Comparison of ENCODE assay signal across 8 cellular contexts in genomic region chr9:35736201-35736633, GRCh38. TPM values are rescaled to one million over a fixed set of nuclear protein-coding genes. Genes with fewer than 3 reads are reported as not detected.
DNase-seq lines count a peak whose midpoint lies in the region; ATAC-seq and TF ChIP-seq lines count a peak whose summit lies in the region.

No MANE protein-coding gene starts in this region.

- H3K36me3 Mint-ChIP-seq in Caco-2 (ENCODE audit: insufficient read depth, unreplicated experiment) (peaks cover 85% of the 10 kb centered on the region), nephron progenitor cell (ENCODE audit: low read depth) (peaks cover 16% of the 10 kb centered on the region)
- peaks cover 21% of the 10 kb centered on the region for H3K36me3 Mint-ChIP-seq in activated CD8-positive, alpha-beta memory T cell treated with anti-CD3 and anti-CD28 coated beads, Interleukin-2, amount 10 ng/mL, durations not matched to agents 7 days and 5 days

- no peak overlapping the region for H3K4me3 ChIP-seq in Caco-2 (ENCODE audit: low read depth, low read length)
- H3K4me3 ChIP-seq in HL-60 (replicated peaks; ENCODE audit: insufficient read depth, low read length): no peak overlapping the region

- no peaks in the 10 kb centered on the region for H3K9me3 ChIP-seq in Caco-2

- H3K27ac Mint-ChIP-seq in Caco-2 (ENCODE audit: unreplicated experiment) (no peak overlapping the region), nephron progenitor cell (peak overlapping the region; percentile 51)
- H3K27ac Mint-ChIP-seq in activated CD8-positive, alpha-beta memory T cell treated with anti-CD3 and anti-CD28 coated beads, Interleukin-2, amount 10 ng/mL, durations not matched to agents 7 days and 5 days: no peak overlapping the region

- POLR2A ChIA-PET in Caco-2 (lab: Charles Lee): interaction anchor here (0.5 to 1.2 kb wide), 3 partner anchors 9 to 78 kb away, joined by 3 to 16 read pairs (median 11); partner anchors contain the start of genes CCDC107, GBA2, RGP1 and RMRP

- no peaks in the 10 kb centered on the region for H3K9me3 Mint-ChIP-seq in Caco-2 (ENCODE audit: unreplicated experiment)
- H3K9me3 Mint-ChIP-seq in activated CD8-positive, alpha-beta memory T cell treated with anti-CD3 and anti-CD28 coated beads, Interleukin-2, amount 10 ng/mL, durations not matched to agents 7 days and 5 days (ENCODE audit: low read depth): no peaks in the 10 kb centered on the region
- H3K9me3 Mint-ChIP-seq in nephron progenitor cell: no peaks in the 10 kb centered on the region

- CTCF ChIA-PET in Caco-2 (lab: Charles Lee): interaction anchor here (0.9 to 1.6 kb wide), 10 partner anchors 9 to 90 kb away, joined by 3 to 21 read pairs (median 4); partner anchors contain the start of genes GBA2, HINT2, MSMP and RGP1
- CTCF ChIA-PET in activated CD8-positive, alpha-beta memory T cell treated with anti-CD3 and anti-CD28 coated beads, Interleukin-2, amount 10 ng/mL, durations not matched to agents 7 days and 5 days (lab: Charles Lee): interaction anchor here (0.5 to 11.1 kb wide), 21 partner anchors 9 to 167 kb away, joined by 3 to 150 read pairs (median 5); partner anchors contain the start of genes GBA2, HINT2, RGP1 and SPAG8

- intact Hi-C loops in Caco-2 (cut with micrococcal nuclease; ENCODE audit: unreplicated experiment): loop anchor here (1.0 to 10.0 kb wide), 5 partner anchors 10 to 621 kb away; partner anchors contain the start of gene ATOSB

- H3K27me3 Mint-ChIP-seq in Caco-2 (ENCODE audit: insufficient read depth, unreplicated experiment) (no peaks in the 10 kb centered on the region), nephron progenitor cell (ENCODE audit: low read depth, poor library complexity) (peaks cover 2% of the 10 kb centered on the region)
- no peaks in the 10 kb centered on the region for H3K27me3 Mint-ChIP-seq in activated CD8-positive, alpha-beta memory T cell treated with anti-CD3 and anti-CD28 coated beads, Interleukin-2, amount 10 ng/mL, durations not matched to agents 7 days and 5 days

- peaks cover 6% of the 10 kb centered on the region; the same call in 1 of the 2 replicates for H3K4me1 ChIP-seq in Caco-2

- no peaks in the 10 kb centered on the region for H3K27me3 ChIP-seq in Caco-2 (replicated peaks; ENCODE audit: control insufficient read depth, insufficient read depth, low read length)
- H3K27me3 ChIP-seq in HL-60 (ENCODE audit: insufficient read depth, poor library complexity, severe bottlenecking): no peaks in the 10 kb centered on the region

- no peaks in the 10 kb centered on the region; the same call in 1 of the 2 replicates for H3K36me3 ChIP-seq in Caco-2 (ENCODE audit: control insufficient read depth, insufficient read depth, low read length)

- H3K4me1 Mint-ChIP-seq in Caco-2 (ENCODE audit: low read depth, unreplicated experiment) (no peaks in the 10 kb centered on the region), nephron progenitor cell (peaks cover 10% of the 10 kb centered on the region)
- H3K4me1 Mint-ChIP-seq in activated CD8-positive, alpha-beta memory T cell treated with anti-CD3 and anti-CD28 coated beads, Interleukin-2, amount 10 ng/mL, durations not matched to agents 7 days and 5 days: peaks cover 20% of the 10 kb centered on the region

- ATAC-seq in activated CD8-positive, alpha-beta memory T cell treated with anti-CD3 and anti-CD28 coated beads, Interleukin-2, amount 10 ng/mL, durations not matched to agents 7 days and 5 days: no peak
- ATAC-seq in GM21381 (IDR thresholded peaks at IDR 0.05; ENCODE audit: unreplicated experiment) (no peak), HG03159 (IDR thresholded peaks at IDR 0.05; ENCODE audit: unreplicated experiment) (no peak)

- H3K27ac ChIP-seq in HL-60 (replicated peaks): no peak overlapping the region

- peak; percentile 79 to 94 for TF ChIP-seq CTCF in Caco-2 (IDR thresholded peaks at IDR 0.05; ENCODE audit: insufficient read depth in 1 of 2, low read depth in 1 of 2, low read length in 1 of 2, severe bottlenecking in 1 of 2, unreplicated experiment in 1 of 2)
- peak; percentile 93 for TF ChIP-seq CTCF in HL-60 (IDR thresholded peaks at IDR 0.05; ENCODE audit: insufficient read depth, low read length)
- TF ChIP-seq CTCF in nephron progenitor cell (IDR thresholded peaks at IDR 0.05): peak; percentile 71

- no TSS peak for BruUV-seq in Caco-2 (replicated peaks; lab: Mats Ljungman, UMichigan)

- no peak overlapping the region for H3K4me3 Mint-ChIP-seq in Caco-2 (ENCODE audit: unreplicated experiment)
- H3K4me3 Mint-ChIP-seq in activated CD8-positive, alpha-beta memory T cell treated with anti-CD3 and anti-CD28 coated beads, Interleukin-2, amount 10 ng/mL, durations not matched to agents 7 days and 5 days: no peak overlapping the region
- H3K4me3 Mint-ChIP-seq in nephron progenitor cell: no peak overlapping the region

- peak; percentile 85 to 88 for DNase-seq in Caco-2
- DNase-seq in HL-60 (ENCODE audit: low read depth in 1 of 2, low spot score in 1 of 2): peak in 1 of 2 experiments; percentile 82
- DNase-seq in NOMO-1 (lab: John Stamatoyannopoulos, UW; ENCODE audit: unreplicated experiment in 2 of 2): peak; percentile 12 to 62
- peak; percentile 83 for DNase-seq in activated CD8-positive, alpha-beta memory T cell treated with anti-CD3 and anti-CD28 coated beads, Interleukin-2, amount 10 ng/mL, durations not matched to agents 7 days and 5 days
- peak; percentile 79 to 85 for DNase-seq in erythroblast (lab: John Stamatoyannopoulos, UW)
- DNase-seq in nephron progenitor cell: peak; percentile 72

- TF ChIP-seq POLR2A in erythroblast (IDR thresholded peaks at IDR 0.05; ENCODE audit: low read length): no peak

RNA-seq across cellular contexts. Expression of gene CREB3, which starts 3.8 kb away (rescaled TPM):
- 50.4 and 54.1 TPM in 2 replicates for total RNA-seq in Caco-2 (2022)
- 10 to 100 TPM; 20.5 to 24.7 TPM for total RNA-seq in activated CD8-positive, alpha-beta memory T cell treated with anti-CD3 and anti-CD28 coated beads, Interleukin-2, amount 10 ng/mL, durations not matched to agents 7 days and 5 days

RNA-seq across cellular contexts. Expression of gene TLN1, which starts 4.2 kb away (rescaled TPM):
- 147 and 165 TPM in 2 replicates for total RNA-seq in Caco-2 (2022)
- total RNA-seq in activated CD8-positive, alpha-beta memory T cell treated with anti-CD3 and anti-CD28 coated beads, Interleukin-2, amount 10 ng/mL, durations not matched to agents 7 days and 5 days: 100 to 1,000 TPM; 372 to 374 TPM

RNA-seq across cellular contexts. Expression of gene GBA2, which starts 12.8 kb away (rescaled TPM):
- total RNA-seq in Caco-2 (2022): 108 and 111 TPM in 2 replicates
- total RNA-seq in activated CD8-positive, alpha-beta memory T cell treated with anti-CD3 and anti-CD28 coated beads, Interleukin-2, amount 10 ng/mL, durations not matched to agents 7 days and 5 days: 10 to 100 TPM; 57.7 to 58.8 TPM

RNA-seq across cellular contexts. Expression of gene RGP1, which starts 12.9 kb away (rescaled TPM):
- 25.0 and 27.1 TPM in 2 replicates for total RNA-seq in Caco-2 (2022)
- 10 to 100 TPM; 21.0 to 23.6 TPM for total RNA-seq in activated CD8-positive, alpha-beta memory T cell treated with anti-CD3 and anti-CD28 coated beads, Interleukin-2, amount 10 ng/mL, durations not matched to agents 7 days and 5 days

RNA-seq across cellular contexts. Expression of gene MSMP, which starts 17.9 kb away (rescaled TPM):
- not detected in 2 replicates for total RNA-seq in Caco-2 (2022)
- total RNA-seq in activated CD8-positive, alpha-beta memory T cell treated with anti-CD3 and anti-CD28 coated beads, Interleukin-2, amount 10 ng/mL, durations not matched to agents 7 days and 5 days: not detected
